In genomic region chr16:30478766-30479478, GRCh38 we compare ENCODE assay signal across 1 cellular context.
TF ChIP-seq lines count a peak whose summit lies in the region.

No MANE protein-coding gene starts in this region.

TF ChIP-seq in HepG2, 621 proteins besides CTCF, POLR2A, EP300 and RAD21:
- TF ChIP-seq U2AF2 (IDR thresholded peaks at IDR 0.05; ENCODE audit: low read depth, low read length), result no peak
- TF ChIP-seq RELA (CRISPR knock-in tag; IDR thresholded peaks at IDR 0.05), result no peak
